In genomic region chr7:6271091-6271658, GRCh38 we compare ENCODE assay signal across 8 cellular contexts.
A peak's percentile ranks its signal among the peaks of the same experiment; 100 is the strongest.
DNase-seq lines count a peak whose midpoint lies in the region; ATAC-seq and TF ChIP-seq lines count a peak whose summit lies in the region.

No MANE protein-coding gene starts in this region.

- peak overlapping the region; percentile 25 for H3K9ac ChIP-seq in rectal smooth muscle tissue (ENCODE audit: low read length)

- peak overlapping the region; percentile 86 for H3K4me3 ChIP-seq in brain microvascular endothelial cell (ENCODE audit: low read depth, low read length)
- H3K4me3 ChIP-seq in iPS-11a (ENCODE audit: low read depth, low read length) = peak overlapping the region; percentile 76
- peak overlapping the region; percentile 88 for H3K4me3 ChIP-seq in rectal smooth muscle tissue (ENCODE audit: low read length)

- ATAC-seq in HG02973 (IDR thresholded peaks at IDR 0.05; ENCODE audit: unreplicated experiment) (no peak), HG02610 (IDR thresholded peaks at IDR 0.05; ENCODE audit: unreplicated experiment) (no peak)

- H3K27me3 ChIP-seq in brain microvascular endothelial cell (replicated peaks) (no peaks in the 10 kb centered on the region), rectal smooth muscle tissue (ENCODE audit: control insufficient read depth, insufficient read depth, low read length) (no peaks in the 10 kb centered on the region)

- DNase-seq in COLO829 (ENCODE audit: low spot score) (peak; percentile 81), HPDE6-E6E7 (ENCODE audit: extremely low spot score) (peak; percentile 66), SW480 (ENCODE audit: low spot score) (peak; percentile 69), brain microvascular endothelial cell (no peak)

- peak; percentile 65 for TF ChIP-seq CTCF in brain microvascular endothelial cell (IDR thresholded peaks at IDR 0.05; ENCODE audit: low read depth, low read length, missing control alignments)

- H3K27ac ChIP-seq in brain microvascular endothelial cell (peak overlapping the region; percentile 45), rectal smooth muscle tissue (ENCODE audit: low read depth, low read length) (peak overlapping the region; percentile 0)

- in situ Hi-C loops in brain microvascular endothelial cell (cut with HindIII; ENCODE audit: low pct_ligation_motif_present, low sequenced_read_pairs) = no loop called here

- H3K36me3 ChIP-seq in brain microvascular endothelial cell (replicated peaks) = no peaks in the 10 kb centered on the region
- no peaks in the 10 kb centered on the region for H3K36me3 ChIP-seq in rectal smooth muscle tissue (ENCODE audit: control insufficient read depth, insufficient read depth, low read length)

- peaks cover 6% of the 10 kb centered on the region for H3K4me1 ChIP-seq in rectal smooth muscle tissue (ENCODE audit: control insufficient read depth, insufficient read depth, low read length)
